ENCODE assay signal across 8 cellular contexts in genomic region chrX:103554687-103555417, GRCh38.
DNase-seq lines count a peak whose midpoint lies in the region; ATAC-seq, FAIRE-seq and TF ChIP-seq lines count a peak whose summit lies in the region.

No MANE protein-coding gene starts in this region.

- CTCF ChIA-PET in AG04449 (lab: Yijun Ruan, JAX), result no interaction called here

- H3K4me3 ChIP-seq in AG04449 (ENCODE audit: low read depth, low read length) (peak overlapping the region; percentile 53), WI38 (ENCODE audit: low read depth, low read length) (peak overlapping the region; percentile 47)

- peak; percentile 97 for FAIRE-seq in GM19239 (lab: Jason Lieb, UNC)

- ATAC-seq in HG03439 (IDR thresholded peaks at IDR 0.05; ENCODE audit: unreplicated experiment), result peak; percentile 98

- TF ChIP-seq CTCF in AG04449 (IDR thresholded peaks at IDR 0.05; ENCODE audit: insufficient read depth, low read length, missing control alignments) (no peak), WI38 (IDR thresholded peaks at IDR 0.05; ENCODE audit: low read depth, low read length) (no peak)

- POLR2A ChIA-PET in AG04449 (lab: Yijun Ruan, JAX), result no interaction called here

- DNase-seq in AG04449 (ENCODE audit: low read depth, low spot score), result no peak
- DNase-seq in GM19239 (ENCODE audit: insufficient read length, low spot score), result peak; percentile 23
- DNase-seq in cerebellar nuclear complex (lab: John Stamatoyannopoulos, UW), result peak; percentile 1 to 49
- peak; percentile 95 for DNase-seq in left kidney (ENCODE audit: low read depth, low spot score)
- DNase-seq in stimulated activated CD4-positive, alpha-beta T cell treated with anti-CD3 and anti-CD28 coated beads, TNF-alpha, amount 100 ng/mL, for 48 hours (ENCODE audit: low read depth in 3 of 3), result peak; percentile 31 to 56 (median 48)
- no peak for DNase-seq in SW480 (ENCODE audit: low spot score)

Comparison
In these comparisons a context has a peak if more than half of its experiments do, and no peak if none do; other contexts are left out.
1. DNase-seq: peak in GM19239 (single experiment), cerebellar nuclear complex (2 of 2), left kidney (single experiment) and stimulated activated CD4-positive, alpha-beta T cell treated with anti-CD3 and anti-CD28 coated beads, TNF-alpha, amount 100 ng/mL, for 48 hours (3 of 3); none in AG04449 (single experiment) and SW480 (single experiment).